In the genomic region with DNA sequence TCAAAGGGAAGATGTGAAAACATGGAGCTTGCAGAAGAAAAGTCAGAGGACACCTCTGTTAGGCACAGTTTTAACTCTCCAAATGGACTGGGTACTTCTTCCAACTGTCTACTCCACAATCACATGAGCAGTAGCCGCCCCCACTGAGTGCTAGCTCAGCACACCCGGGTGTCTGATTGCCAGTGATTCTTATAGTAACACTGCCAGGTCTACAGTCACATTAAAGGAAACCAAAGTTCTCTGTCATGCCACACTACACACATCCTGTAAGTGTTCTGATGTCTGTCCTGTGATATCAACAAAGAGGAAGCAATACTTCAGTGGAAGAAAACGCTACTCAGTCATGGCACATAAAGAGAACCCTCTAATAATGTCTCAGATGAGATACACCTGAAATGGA, we compare ENCODE assay signal across 8 cellular contexts. TPM values are rescaled to one million over a fixed set of nuclear protein-coding genes. Genes with fewer than 3 reads are reported as not detected.
DNase-seq lines count a peak whose midpoint lies in the region; ATAC-seq, FAIRE-seq and TF ChIP-seq lines count a peak whose summit lies in the region.

A gene (minus strand): TSS at position 84 of the 400 bp plus-strand sequence. CDS start 61 bp downstream, at position 23.

- peak within 1 kb of the TSS; percentile 42 for H3K4me3 ChIP-seq in epithelial cell of proximal tubule (ENCODE audit: low read depth, low read length)
- H3K4me3 ChIP-seq in small intestine (ENCODE audit: low read depth in 1 of 2, low read length in 2 of 2), result no peak within 1 kb of the TSS

- H3K27me3 ChIP-seq in small intestine (ENCODE audit: control insufficient read depth in 2 of 2, insufficient read depth in 2 of 2, low read length in 2 of 2), result no peaks in the 10 kb centered on the region

- H3K27ac ChIP-seq in small intestine (ENCODE audit: low read depth in 1 of 2, low read length in 1 of 2) (peak within 1 kb of the TSS; percentile 50 to 95), RWPE1 (no peak within 1 kb of the TSS)

- FAIRE-seq in small intestine (lab: Jason Lieb, UNC), result no peak

- no peaks in the 10 kb centered on the region for H3K9me3 ChIP-seq in small intestine (ENCODE audit: control insufficient read depth, low read depth)

- WGBS in small intestine, 3 donors, result 41 to 53% (median 50%) methylated on average over 3 of the region's 3 CpGs

- TF ChIP-seq CTCF in epithelial cell of proximal tubule (conservative IDR thresholded peaks at IDR 0.05; ENCODE audit: low read depth, low read length) (no peak), RWPE1 (conservative IDR thresholded peaks at IDR 0.05; ENCODE audit: low read depth) (no peak)

- peak; percentile 85 for ATAC-seq in GM19351 (IDR thresholded peaks at IDR 0.05; ENCODE audit: unreplicated experiment)
- peak; percentile 88 for ATAC-seq in HG03175 (IDR thresholded peaks at IDR 0.05; ENCODE audit: unreplicated experiment)
- ATAC-seq in SK-N-SH treated with all-trans-retinoic acid at 6 μM for 48 hours, result no peak

- POLR2A ChIA-PET in RWPE1 (lab: Yijun Ruan, JAX; ENCODE audit: low non-redundant PET), result no interaction called here

- H3K4me1 ChIP-seq in small intestine (ENCODE audit: control insufficient read depth in 2 of 2, insufficient read depth in 1 of 2, low read depth in 1 of 2, low read length in 1 of 2), result no peaks in the 10 kb centered on the region

- no peaks in the 10 kb centered on the region for H3K36me3 ChIP-seq in small intestine (ENCODE audit: control insufficient read depth in 2 of 2, insufficient read depth in 2 of 2, low read length in 2 of 2)

- DNase-seq in activated CD4-positive, CD25-positive, alpha-beta regulatory T cell treated with anti-CD3 and anti-CD28 coated beads, Interleukin-2, amount 50 U/mL, for 16 hours (ENCODE audit: low read depth, low spot score), result peak; percentile 2
- DNase-seq in epithelial cell of proximal tubule (ENCODE audit: low read depth) (no peak), small intestine (peak; percentile 37), RWPE1 (ENCODE audit: low spot score) (no peak), NCI-H2196 treated with DMSO at 0.1 percent for 48 hours (lab: John Stamatoyannopoulos, UW; ENCODE audit: unreplicated experiment) (no peak)

- CTCF ChIA-PET in RWPE1 (lab: Yijun Ruan, JAX), result no interaction called here

TF ChIP-seq in SK-N-SH treated with all-trans-retinoic acid at 6 μM for 48 hours, 23 proteins besides CTCF, POLR2A, EP300 and RAD21:
- TF ChIP-seq PPARA (CRISPR knock-in tag; IDR thresholded peaks at IDR 0.05; ENCODE audit: borderline replicate concordance) (no peak), TOX (CRISPR knock-in tag; IDR thresholded peaks at IDR 0.05; ENCODE audit: borderline replicate concordance) (no peak), ARNTL (CRISPR knock-in tag; IDR thresholded peaks at IDR 0.05; ENCODE audit: borderline replicate concordance, low read depth) (no peak), ZC3H10 (CRISPR knock-in tag; IDR thresholded peaks at IDR 0.05) (no peak), CSDC2 (CRISPR knock-in tag; IDR thresholded peaks at IDR 0.05) (no peak), TCF4 (CRISPR knock-in tag; IDR thresholded peaks at IDR 0.05; ENCODE audit: borderline replicate concordance) (no peak), ZNF8 (CRISPR knock-in tag; IDR thresholded peaks at IDR 0.05) (no peak), ISL1 (CRISPR knock-in tag; IDR thresholded peaks at IDR 0.05) (no peak)
- TF ChIP-seq, protein P1, sequence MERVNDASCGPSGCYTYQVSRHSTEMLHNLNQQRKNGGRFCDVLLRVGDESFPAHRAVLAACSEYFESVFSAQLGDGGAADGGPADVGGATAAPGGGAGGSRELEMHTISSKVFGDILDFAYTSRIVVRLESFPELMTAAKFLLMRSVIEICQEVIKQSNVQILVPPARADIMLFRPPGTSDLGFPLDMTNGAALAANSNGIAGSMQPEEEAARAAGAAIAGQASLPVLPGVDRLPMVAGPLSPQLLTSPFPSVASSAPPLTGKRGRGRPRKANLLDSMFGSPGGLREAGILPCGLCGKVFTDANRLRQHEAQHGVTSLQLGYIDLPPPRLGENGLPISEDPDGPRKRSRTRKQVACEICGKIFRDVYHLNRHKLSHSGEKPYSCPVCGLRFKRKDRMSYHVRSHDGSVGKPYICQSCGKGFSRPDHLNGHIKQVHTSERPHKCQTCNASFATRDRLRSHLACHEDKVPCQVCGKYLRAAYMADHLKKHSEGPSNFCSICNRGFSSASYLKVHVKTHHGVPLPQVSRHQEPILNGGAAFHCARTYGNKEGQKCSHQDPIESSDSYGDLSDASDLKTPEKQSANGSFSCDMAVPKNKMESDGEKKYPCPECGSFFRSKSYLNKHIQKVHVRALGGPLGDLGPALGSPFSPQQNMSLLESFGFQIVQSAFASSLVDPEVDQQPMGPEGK (CRISPR knock-in tag; IDR thresholded peaks at IDR 0.05; ENCODE audit: borderline replicate concordance), result no peak
- TF ChIP-seq, protein P2, sequence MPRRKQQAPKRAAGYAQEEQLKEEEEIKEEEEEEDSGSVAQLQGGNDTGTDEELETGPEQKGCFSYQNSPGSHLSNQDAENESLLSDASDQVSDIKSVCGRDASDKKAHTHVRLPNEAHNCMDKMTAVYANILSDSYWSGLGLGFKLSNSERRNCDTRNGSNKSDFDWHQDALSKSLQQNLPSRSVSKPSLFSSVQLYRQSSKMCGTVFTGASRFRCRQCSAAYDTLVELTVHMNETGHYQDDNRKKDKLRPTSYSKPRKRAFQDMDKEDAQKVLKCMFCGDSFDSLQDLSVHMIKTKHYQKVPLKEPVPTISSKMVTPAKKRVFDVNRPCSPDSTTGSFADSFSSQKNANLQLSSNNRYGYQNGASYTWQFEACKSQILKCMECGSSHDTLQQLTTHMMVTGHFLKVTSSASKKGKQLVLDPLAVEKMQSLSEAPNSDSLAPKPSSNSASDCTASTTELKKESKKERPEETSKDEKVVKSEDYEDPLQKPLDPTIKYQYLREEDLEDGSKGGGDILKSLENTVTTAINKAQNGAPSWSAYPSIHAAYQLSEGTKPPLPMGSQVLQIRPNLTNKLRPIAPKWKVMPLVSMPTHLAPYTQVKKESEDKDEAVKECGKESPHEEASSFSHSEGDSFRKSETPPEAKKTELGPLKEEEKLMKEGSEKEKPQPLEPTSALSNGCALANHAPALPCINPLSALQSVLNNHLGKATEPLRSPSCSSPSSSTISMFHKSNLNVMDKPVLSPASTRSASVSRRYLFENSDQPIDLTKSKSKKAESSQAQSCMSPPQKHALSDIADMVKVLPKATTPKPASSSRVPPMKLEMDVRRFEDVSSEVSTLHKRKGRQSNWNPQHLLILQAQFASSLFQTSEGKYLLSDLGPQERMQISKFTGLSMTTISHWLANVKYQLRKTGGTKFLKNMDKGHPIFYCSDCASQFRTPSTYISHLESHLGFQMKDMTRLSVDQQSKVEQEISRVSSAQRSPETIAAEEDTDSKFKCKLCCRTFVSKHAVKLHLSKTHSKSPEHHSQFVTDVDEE (CRISPR knock-in tag; IDR thresholded peaks at IDR 0.05), result no peak

RNA-seq across cellular contexts. Expression of the gene that starts here (rescaled TPM):
- total RNA-seq in epithelial cell of proximal tubule, result 0.12 TPM in 1 of 2 replicates, not detected in the other
- 1 to 10 TPM in 2 of 3 donors, under 1 TPM in 1; 0.45 to 3.0 (median 2.3) TPM for polyA plus RNA-seq in small intestine

Comparison
In these comparisons a context has a peak if more than half of its experiments do, and no peak if none do; other contexts are left out.
1. DNase-seq: peak in activated CD4-positive, CD25-positive, alpha-beta regulatory T cell treated with anti-CD3 and anti-CD28 coated beads, Interleukin-2, amount 50 U/mL, for 16 hours (single experiment) and small intestine (single experiment); none in epithelial cell of proximal tubule (single experiment), RWPE1 (single experiment) and NCI-H2196 treated with DMSO at 0.1 percent for 48 hours (single experiment).